ENCODE assay signal across 8 cellular contexts in the genomic region with DNA sequence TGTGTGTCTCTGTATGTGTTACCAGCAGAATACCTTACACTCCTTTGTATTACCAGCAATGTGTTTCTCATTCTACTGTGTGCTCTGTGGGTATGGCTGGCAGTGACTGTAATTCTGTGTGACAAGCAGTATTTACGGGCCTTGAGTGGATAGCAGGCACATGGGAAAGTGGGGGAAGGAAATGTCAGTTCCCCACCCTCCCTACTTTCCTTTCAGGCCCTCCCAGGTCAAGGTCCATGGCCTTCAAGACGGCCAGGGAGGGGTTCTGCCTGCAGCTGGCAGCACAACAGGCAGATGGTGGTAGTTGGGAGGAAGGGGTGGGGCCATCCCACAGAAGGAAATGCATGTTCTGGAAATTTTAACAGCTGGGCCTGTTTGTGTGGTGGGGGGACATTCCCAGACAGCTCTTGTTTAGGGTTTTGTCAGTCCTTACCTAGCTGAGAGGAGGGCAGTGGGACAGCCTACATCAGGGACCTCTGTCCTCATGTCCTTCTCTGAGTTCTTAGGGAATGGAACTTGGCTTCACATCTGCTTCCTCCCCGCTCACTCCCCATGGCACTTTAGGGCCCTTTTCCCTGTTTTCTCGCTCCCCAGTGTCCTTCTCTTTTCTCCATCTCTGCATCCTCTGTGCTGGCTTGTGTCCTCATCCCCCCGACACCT. TPM values are rescaled to one million over a fixed set of nuclear protein-coding genes. Genes with fewer than 3 reads are reported as not detected.
DNase-seq lines count a peak whose midpoint lies in the region; ATAC-seq and TF ChIP-seq lines count a peak whose summit lies in the region.

No MANE protein-coding gene starts in this region.

- H3K4me2 ChIP-seq in mesenchymal stem cell (ENCODE audit: low read length, poor library complexity, severe bottlenecking) = no peak overlapping the region

- WGBS in mesenchymal stem cell = 49% methylated on average over 5 of the region's 5 CpGs
- WGBS in aorta, 2 donors = 49 to 51% methylated on average over 5 of the region's 5 CpGs

- no peak for DNase-seq in Right ventricle myocardium inferior (ENCODE audit: missing footprints)
- DNase-seq in cardiac septum (ENCODE audit: low spot score) = no peak
- DNase-seq in astrocyte of the spinal cord (ENCODE audit: low read depth, low spot score) = peak; percentile 17
- DNase-seq in mesenchymal stem cell = peak; percentile 58
- no peak for DNase-seq in aorta
- no peak for DNase-seq in NCI-H146 (lab: John Stamatoyannopoulos, UW)
- no peak for DNase-seq in DMS153 (lab: John Stamatoyannopoulos, UW)

- no peak overlapping the region for H3K23ac ChIP-seq in mesenchymal stem cell (ENCODE audit: low read length in 2 of 2)

- in situ Hi-C loops in astrocyte of the spinal cord (cut with HindIII; ENCODE audit: low sequenced_read_pairs) = no loop called here

- H2BK120ac ChIP-seq in mesenchymal stem cell (ENCODE audit: low read depth, low read length) = no peak overlapping the region

- H3K27ac ChIP-seq in mesenchymal stem cell (ENCODE audit: low read length, poor library complexity, severe bottlenecking) = peak overlapping the region; percentile 8
- no peak overlapping the region for H3K27ac ChIP-seq in aorta (ENCODE audit: low read depth in 1 of 2, low read length in 2 of 2)

- no peak overlapping the region for H3K14ac ChIP-seq in mesenchymal stem cell (ENCODE audit: low read length in 2 of 2)

- H2BK15ac ChIP-seq in mesenchymal stem cell (ENCODE audit: low read depth, poor library complexity, severe bottlenecking) = no peak overlapping the region

- H3K9me3 ChIP-seq in mesenchymal stem cell (ENCODE audit: control insufficient read depth, low read length) (no peaks in the 10 kb centered on the region), aorta (ENCODE audit: control insufficient read depth, low read length) (no peaks in the 10 kb centered on the region)

- H3K18ac ChIP-seq in mesenchymal stem cell (ENCODE audit: low read depth in 1 of 2, low read length in 2 of 2) = peak overlapping the region; percentile 80 to 91

- no peaks in the 10 kb centered on the region for H3K27me3 ChIP-seq in mesenchymal stem cell (ENCODE audit: control insufficient read depth in 1 of 2, insufficient read depth in 1 of 2, low read length in 2 of 2)
- H3K27me3 ChIP-seq in aorta (ENCODE audit: control insufficient read depth in 1 of 2, insufficient read depth in 2 of 2, low read length in 1 of 2) = no peaks in the 10 kb centered on the region

- peak overlapping the region; percentile 51 to 88 for H3K4ac ChIP-seq in mesenchymal stem cell (ENCODE audit: low read depth in 1 of 2, low read length in 2 of 2)

- no peak overlapping the region for H2BK12ac ChIP-seq in mesenchymal stem cell (ENCODE audit: low read length in 2 of 2)

- peak overlapping the region; percentile 2 for H3K9ac ChIP-seq in mesenchymal stem cell (ENCODE audit: low read length)

- no peak overlapping the region for H2AFZ ChIP-seq in mesenchymal stem cell (ENCODE audit: low read depth, low read length)

- H2AK5ac ChIP-seq in mesenchymal stem cell (ENCODE audit: low read length, severe bottlenecking) = peak overlapping the region; percentile 33

- TF ChIP-seq CTCF in astrocyte of the spinal cord (IDR thresholded peaks at IDR 0.05; ENCODE audit: low read depth, low read length) = no peak

- ATAC-seq in Right ventricle myocardium inferior (peak; percentile 64), aorta (ENCODE audit: low FRiP score) (peak; percentile 38), GM21526 (IDR thresholded peaks at IDR 0.05; ENCODE audit: low FRiP score, unreplicated experiment) (no peak)

- H4K91ac ChIP-seq in mesenchymal stem cell (ENCODE audit: low read length) = peak overlapping the region; percentile 78

- peaks cover 19 to 23% of the 10 kb centered on the region in 2 experiments for H3K36me3 ChIP-seq in mesenchymal stem cell (ENCODE audit: control insufficient read depth in 1 of 2, insufficient read depth in 2 of 2, low read depth in 1 of 2, low read length in 2 of 2)
- H3K36me3 ChIP-seq in aorta (ENCODE audit: control insufficient read depth in 1 of 2, insufficient read depth in 2 of 2, low read length in 1 of 2) = no peaks in the 10 kb centered on the region

- H3K4me1 ChIP-seq in mesenchymal stem cell (ENCODE audit: control insufficient read depth, insufficient read depth, low read depth, low read length) (peaks cover 28% of the 10 kb centered on the region), aorta (ENCODE audit: control insufficient read depth in 1 of 2, insufficient read depth in 2 of 2, low read length in 2 of 2) (no peaks in the 10 kb centered on the region)

- no peak overlapping the region for H2BK5ac ChIP-seq in mesenchymal stem cell (ENCODE audit: low read depth, low read length, poor library complexity, severe bottlenecking)

- H4K8ac ChIP-seq in mesenchymal stem cell (ENCODE audit: low read length) = peak overlapping the region; percentile 92

- H3K4me3 ChIP-seq in astrocyte of the spinal cord (ENCODE audit: low read depth, low read length) (no peak overlapping the region), mesenchymal stem cell (ENCODE audit: insufficient read depth in 1 of 2, low read depth in 1 of 2, low read length in 2 of 2) (no peak overlapping the region), aorta (ENCODE audit: low read length in 2 of 2) (no peak overlapping the region)

- H3K79me1 ChIP-seq in mesenchymal stem cell (replicated peaks; ENCODE audit: low read length, poor library complexity, severe bottlenecking) = no peaks in the 10 kb centered on the region

- intact Hi-C loops in Right ventricle myocardium inferior (cut with DNase I) = no loop called here
- intact Hi-C loops in cardiac septum (cut with DNase I) = no loop called here
- intact Hi-C loops in aorta (cut with DNase I) = no loop called here

RNA-seq across cellular contexts. Expression of gene TNIP1, which starts 14.6 kb away (rescaled TPM):
- total RNA-seq in Right ventricle myocardium inferior = 114 TPM
- total RNA-seq in cardiac septum = 110 TPM
- polyA plus RNA-seq in mesenchymal stem cell (2013, experiment 1 of 2) = 50.6 TPM
- 50.3 TPM for polyA plus RNA-seq in mesenchymal stem cell (2013, experiment 2 of 2)
- 100 to 1,000 TPM in 1 of 2 donors, 10 to 100 TPM in 1; 83.3 to 105 TPM for total RNA-seq in aorta
- 10 to 100 TPM; 63.3 to 80.3 TPM for polyA plus RNA-seq in aorta

Comparison
In these comparisons a context has a peak if more than half of its experiments do, and no peak if none do; other contexts are left out.
1. DNase-seq: peak in astrocyte of the spinal cord (single experiment) and mesenchymal stem cell (single experiment); none in Right ventricle myocardium inferior (single experiment), cardiac septum (single experiment), aorta (0 of 2), NCI-H146 (single experiment) and DMS153 (single experiment).